ENCODE assay signal across 8 cellular contexts in genomic region chr7:150450491-150450992, GRCh38. TPM values are rescaled to one million over a fixed set of nuclear protein-coding genes. Genes with fewer than 3 reads are reported as not detected.
DNase-seq lines count a peak whose midpoint lies in the region; ATAC-seq lines count a peak whose summit lies in the region.

Gene GIMAP8, plus strand, starts transcription at chr7:150450630. Its CDS starts 16,069 bp downstream, at chr7:150466699.

- intact Hi-C loops in left ventricle myocardium superior (cut with micrococcal nuclease), result loop anchor here (10.0 kb wide), 1 partner anchor 284 kb away; the partner anchor contains the start of gene GIMAP5

- ATAC-seq in HG03066 (IDR thresholded peaks at IDR 0.05; ENCODE audit: low read depth, unreplicated experiment) (peak; percentile 32), left ventricle myocardium superior (peak; percentile 89)

- in situ Hi-C loops in G401 (cut with HindIII; ENCODE audit: low sequenced_read_pairs), result no loop called here

- DNase-seq in G401 (ENCODE audit: low spot score) (peak; percentile 8), activated T-cell treated with anti-CD3 and anti-CD28 coated beads for 48 hours (ENCODE audit: low read depth) (peak; percentile 53), left ventricle myocardium superior (peak; percentile 84), NCI-H1105 (lab: John Stamatoyannopoulos, UW) (no peak), DMS 273 (lab: John Stamatoyannopoulos, UW; ENCODE audit: unreplicated experiment) (no peak), GM19238 (ENCODE audit: insufficient read length, low spot score) (no peak)
- peak; percentile 50 for DNase-seq in stimulated activated CD4-positive, alpha-beta T cell treated with anti-CD3 and anti-CD28 coated beads, Interleukin-4, amount 100 ng/mL, for 48 hours (ENCODE audit: low read depth in 2 of 2)

RNA-seq across cellular contexts. Expression of gene GIMAP8, which starts in this region (rescaled TPM):
- not detected in 2 replicates for total RNA-seq in G401 (2014; rRNA removed; shearing (Covaris generic))
- 16.2 TPM for total RNA-seq in left ventricle myocardium superior

Comparison
In these comparisons a context has a peak if more than half of its experiments do, and no peak if none do; other contexts are left out.
1. RNA of gene GIMAP8 (total RNA-seq): 16.2 TPM in left ventricle myocardium superior (single experiment); not detected in G401; every median in the first group is over 10 times any median in the second.
2. Peak in DNase-seq in G401; RNA of the gene not detected or under 1 TPM.
3. DNase-seq: peak in activated T-cell treated with anti-CD3 and anti-CD28 coated beads for 48 hours (single experiment), left ventricle myocardium superior (single experiment) and stimulated activated CD4-positive, alpha-beta T cell treated with anti-CD3 and anti-CD28 coated beads, Interleukin-4, amount 100 ng/mL, for 48 hours (2 of 2); none in NCI-H1105 (single experiment), DMS 273 (single experiment) and GM19238 (single experiment).